ENCODE assay signal across 15 cellular contexts in the genomic region with DNA sequence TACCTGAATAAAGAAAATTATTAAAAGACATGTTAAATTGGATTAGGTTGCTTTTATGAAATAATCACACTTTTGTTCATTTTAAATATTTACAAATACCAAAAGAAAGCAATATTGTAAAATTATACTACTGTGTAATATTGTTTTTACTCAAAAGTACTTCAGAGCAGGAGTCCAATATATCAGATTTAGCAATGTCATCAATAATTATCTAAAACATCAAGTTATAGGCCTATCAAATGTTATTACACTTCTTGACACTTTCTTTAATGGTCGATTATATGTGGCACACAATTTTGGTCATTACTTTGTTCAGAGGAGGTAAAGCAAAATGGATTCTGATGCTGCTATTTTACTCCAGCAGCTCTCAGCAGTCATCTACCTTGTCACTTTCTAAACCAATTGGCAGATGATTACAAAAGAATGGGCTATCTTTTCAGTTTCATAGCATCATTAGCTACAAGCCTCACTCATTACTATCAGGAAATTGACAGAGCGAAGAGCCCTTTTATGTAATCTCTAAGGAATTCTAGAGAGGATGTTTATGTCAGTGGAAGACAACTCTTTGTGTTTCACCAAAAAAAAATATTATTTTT.
"Had no signal": no experiment of that assay in that cellular context is flagged by ENCODE, and none has a peak within 500 bp of the region (broad histone marks: within the 10 kb centered on the region; RNA-seq: fewer than 3 reads in every experiment).

No MANE protein-coding gene starts in this region.

- H3K27me3 ChIP-seq: colonic mucosa, esophagus squamous epithelium had no signal

- H2AFZ ChIP-seq: parathyroid adenoma had no signal

- H3K9ac ChIP-seq: parathyroid adenoma had no signal

- H3K27ac ChIP-seq: colonic mucosa, esophagus squamous epithelium, parathyroid adenoma, psoas muscle had no signal

- DNase-seq: colonic mucosa; dermis blood vessel endothelial cell; esophagus squamous epithelium; foreskin fibroblast; left colon; left ventricle myocardium superior; mesenchymal stem cell; naive B cell; psoas muscle; small intestine; stimulated activated CD4-positive, alpha-beta T cell treated with anti-CD3 and anti-CD28 coated beads, Interleukin-2, amount 100 ng/mL, for 48 hours; stimulated activated naive CD4-positive, alpha-beta T cell treated with Interleukin-2 at 50 U/mL for 16 hours; trophoblast cell had no signal

- ATAC-seq: left colon, left ventricle myocardium superior, psoas muscle had no signal

- FAIRE-seq: small intestine had no signal

- H3K4me1 ChIP-seq: colonic mucosa, esophagus squamous epithelium, parathyroid adenoma, psoas muscle had no signal

- H3K4me3 ChIP-seq: colonic mucosa, esophagus squamous epithelium, lung, psoas muscle had no signal

- H3K36me3 ChIP-seq: colonic mucosa, esophagus squamous epithelium had no signal

- H3K79me2 ChIP-seq: parathyroid adenoma had no signal

- H3K9me3 ChIP-seq: colonic mucosa, esophagus squamous epithelium, psoas muscle had no signal
